Comparison of ENCODE assay signal across 1 cellular context in the genomic region with DNA sequence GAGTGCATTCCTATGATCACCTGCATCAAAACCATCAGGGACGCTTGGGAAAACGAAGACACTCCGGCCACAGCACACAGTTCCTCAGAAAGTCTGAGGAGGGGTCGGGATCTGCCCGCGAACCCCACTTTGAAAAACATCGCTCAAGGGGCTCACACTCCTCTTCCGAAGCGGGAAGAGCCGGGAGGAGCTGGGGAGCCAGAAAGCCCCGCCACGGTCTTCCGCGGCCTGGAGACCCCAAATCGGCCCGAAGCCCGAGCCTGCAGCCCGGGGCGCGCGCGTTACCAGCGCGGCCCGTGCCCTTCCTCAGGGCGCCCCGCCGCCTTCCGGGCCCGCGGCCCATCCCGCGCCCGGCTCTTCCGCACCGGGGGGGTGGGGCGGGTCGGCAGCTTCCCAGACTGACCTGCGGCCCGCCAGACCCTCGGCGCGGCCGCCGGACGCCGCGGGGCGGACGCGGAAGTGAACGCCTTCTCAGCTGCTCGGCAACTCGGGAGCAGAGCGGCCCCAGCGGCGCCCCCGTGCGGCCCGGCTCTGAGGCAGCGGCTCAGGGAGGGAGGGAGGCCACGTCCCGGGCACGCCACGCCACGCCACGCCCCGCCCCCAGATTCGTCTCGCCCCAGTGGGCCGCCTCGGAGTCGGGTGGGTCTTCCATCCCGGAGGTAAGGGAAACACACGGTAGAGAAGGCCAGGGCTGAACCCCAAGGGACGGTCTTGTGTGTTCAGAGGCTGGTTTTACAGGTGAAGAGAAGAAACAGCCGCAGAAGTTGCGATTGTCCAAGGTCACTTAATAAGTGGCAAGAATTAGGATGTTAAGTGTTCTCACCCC.
A peak's percentile ranks its signal among the peaks of the same experiment; 100 is the strongest.
TF ChIP-seq lines count a peak whose summit lies in the region.

A gene (minus strand): TSS at position 461 of the 826 bp plus-strand sequence. CDS start 3,052 bp downstream, outside the sequence.

TF ChIP-seq in HEK293, 187 proteins besides CTCF, POLR2A, EP300 and RAD21 (continued from another document and continues in another):
- TF ChIP-seq, protein P1, sequence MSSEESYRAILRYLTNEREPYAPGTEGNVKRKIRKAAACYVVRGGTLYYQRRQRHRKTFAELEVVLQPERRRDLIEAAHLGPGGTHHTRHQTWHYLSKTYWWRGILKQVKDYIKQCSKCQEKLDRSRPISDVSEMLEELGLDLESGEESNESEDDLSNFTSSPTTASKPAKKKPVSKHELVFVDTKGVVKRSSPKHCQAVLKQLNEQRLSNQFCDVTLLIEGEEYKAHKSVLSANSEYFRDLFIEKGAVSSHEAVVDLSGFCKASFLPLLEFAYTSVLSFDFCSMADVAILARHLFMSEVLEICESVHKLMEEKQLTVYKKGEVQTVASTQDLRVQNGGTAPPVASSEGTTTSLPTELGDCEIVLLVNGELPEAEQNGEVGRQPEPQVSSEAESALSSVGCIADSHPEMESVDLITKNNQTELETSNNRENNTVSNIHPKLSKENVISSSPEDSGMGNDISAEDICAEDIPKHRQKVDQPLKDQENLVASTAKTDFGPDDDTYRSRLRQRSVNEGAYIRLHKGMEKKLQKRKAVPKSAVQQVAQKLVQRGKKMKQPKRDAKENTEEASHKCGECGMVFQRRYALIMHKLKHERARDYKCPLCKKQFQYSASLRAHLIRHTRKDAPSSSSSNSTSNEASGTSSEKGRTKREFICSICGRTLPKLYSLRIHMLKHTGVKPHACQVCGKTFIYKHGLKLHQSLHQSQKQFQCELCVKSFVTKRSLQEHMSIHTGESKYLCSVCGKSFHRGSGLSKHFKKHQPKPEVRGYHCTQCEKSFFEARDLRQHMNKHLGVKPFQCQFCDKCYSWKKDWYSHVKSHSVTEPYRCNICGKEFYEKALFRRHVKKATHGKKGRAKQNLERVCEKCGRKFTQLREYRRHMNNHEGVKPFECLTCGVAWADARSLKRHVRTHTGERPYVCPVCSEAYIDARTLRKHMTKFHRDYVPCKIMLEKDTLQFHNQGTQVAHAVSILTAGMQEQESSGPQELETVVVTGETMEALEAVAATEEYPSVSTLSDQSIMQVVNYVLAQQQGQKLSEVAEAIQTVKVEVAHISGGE (tag by site-specific recombination; conservative IDR thresholded peaks at IDR 0.05; ENCODE audit: low read depth), result peak; percentile 33; the same call in 1 of the 2 replicates
- TF ChIP-seq ZNF426 (tag by site-specific recombination; IDR thresholded peaks at IDR 0.05) (no peak), SP2 (tag by site-specific recombination; IDR thresholded peaks at IDR 0.05) (peak; percentile 54), ZIC2 (tag by site-specific recombination; IDR thresholded peaks at IDR 0.05) (no peak), ZNF302 (tag by site-specific recombination; IDR thresholded peaks at IDR 0.05; ENCODE audit: low read depth) (no peak), ZNF121 (tag by site-specific recombination; IDR thresholded peaks at IDR 0.05) (no peak), ZNF600 (tag by site-specific recombination; IDR thresholded peaks at IDR 0.05) (no peak), ZNF16 (tag by site-specific recombination; IDR thresholded peaks at IDR 0.05; ENCODE audit: low read depth) (no peak), ZNF654 (tag by site-specific recombination; IDR thresholded peaks at IDR 0.05; ENCODE audit: low read depth) (no peak), ZNF416 (tag by site-specific recombination; IDR thresholded peaks at IDR 0.05) (no peak), ZNF677 (tag by site-specific recombination; IDR thresholded peaks at IDR 0.05) (no peak), ZNF610 (tag by site-specific recombination; IDR thresholded peaks at IDR 0.05; ENCODE audit: borderline replicate concordance) (no peak), ZNF514 (tag by site-specific recombination; IDR thresholded peaks at IDR 0.05) (no peak), ZNF274 (IDR thresholded peaks at IDR 0.05; ENCODE audit: low read length) (no peak), ZNF274 (tag by site-specific recombination; IDR thresholded peaks at IDR 0.05; ENCODE audit: borderline replicate concordance) (no peak), SETDB1 (IDR thresholded peaks at IDR 0.05; ENCODE audit: insufficient read length, low read length) (no peak), SALL2 (tag by site-specific recombination; IDR thresholded peaks at IDR 0.05; ENCODE audit: borderline replicate concordance) (no peak), ZFP41 (tag by site-specific recombination; IDR thresholded peaks at IDR 0.05; ENCODE audit: borderline replicate concordance) (no peak), ZNF791 (tag by site-specific recombination; IDR thresholded peaks at IDR 0.05) (no peak), ZFP69B (tag by site-specific recombination; IDR thresholded peaks at IDR 0.05) (no peak)
- TF ChIP-seq, protein P2, sequence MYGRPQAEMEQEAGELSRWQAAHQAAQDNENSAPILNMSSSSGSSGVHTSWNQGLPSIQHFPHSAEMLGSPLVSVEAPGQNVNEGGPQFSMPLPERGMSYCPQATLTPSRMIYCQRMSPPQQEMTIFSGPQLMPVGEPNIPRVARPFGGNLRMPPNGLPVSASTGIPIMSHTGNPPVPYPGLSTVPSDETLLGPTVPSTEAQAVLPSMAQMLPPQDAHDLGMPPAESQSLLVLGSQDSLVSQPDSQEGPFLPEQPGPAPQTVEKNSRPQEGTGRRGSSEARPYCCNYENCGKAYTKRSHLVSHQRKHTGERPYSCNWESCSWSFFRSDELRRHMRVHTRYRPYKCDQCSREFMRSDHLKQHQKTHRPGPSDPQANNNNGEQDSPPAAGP (tag by site-specific recombination; IDR thresholded peaks at IDR 0.05), result no peak
- TF ChIP-seq, protein P3, sequence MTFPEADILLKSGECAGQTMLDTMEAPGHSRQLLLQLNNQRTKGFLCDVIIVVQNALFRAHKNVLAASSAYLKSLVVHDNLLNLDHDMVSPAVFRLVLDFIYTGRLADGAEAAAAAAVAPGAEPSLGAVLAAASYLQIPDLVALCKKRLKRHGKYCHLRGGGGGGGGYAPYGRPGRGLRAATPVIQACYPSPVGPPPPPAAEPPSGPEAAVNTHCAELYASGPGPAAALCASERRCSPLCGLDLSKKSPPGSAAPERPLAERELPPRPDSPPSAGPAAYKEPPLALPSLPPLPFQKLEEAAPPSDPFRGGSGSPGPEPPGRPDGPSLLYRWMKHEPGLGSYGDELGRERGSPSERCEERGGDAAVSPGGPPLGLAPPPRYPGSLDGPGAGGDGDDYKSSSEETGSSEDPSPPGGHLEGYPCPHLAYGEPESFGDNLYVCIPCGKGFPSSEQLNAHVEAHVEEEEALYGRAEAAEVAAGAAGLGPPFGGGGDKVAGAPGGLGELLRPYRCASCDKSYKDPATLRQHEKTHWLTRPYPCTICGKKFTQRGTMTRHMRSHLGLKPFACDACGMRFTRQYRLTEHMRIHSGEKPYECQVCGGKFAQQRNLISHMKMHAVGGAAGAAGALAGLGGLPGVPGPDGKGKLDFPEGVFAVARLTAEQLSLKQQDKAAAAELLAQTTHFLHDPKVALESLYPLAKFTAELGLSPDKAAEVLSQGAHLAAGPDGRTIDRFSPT (tag by site-specific recombination; IDR thresholded peaks at IDR 0.05), result peak; percentile 26; the same call in 1 of the 2 replicates
- TF ChIP-seq, protein P4, sequence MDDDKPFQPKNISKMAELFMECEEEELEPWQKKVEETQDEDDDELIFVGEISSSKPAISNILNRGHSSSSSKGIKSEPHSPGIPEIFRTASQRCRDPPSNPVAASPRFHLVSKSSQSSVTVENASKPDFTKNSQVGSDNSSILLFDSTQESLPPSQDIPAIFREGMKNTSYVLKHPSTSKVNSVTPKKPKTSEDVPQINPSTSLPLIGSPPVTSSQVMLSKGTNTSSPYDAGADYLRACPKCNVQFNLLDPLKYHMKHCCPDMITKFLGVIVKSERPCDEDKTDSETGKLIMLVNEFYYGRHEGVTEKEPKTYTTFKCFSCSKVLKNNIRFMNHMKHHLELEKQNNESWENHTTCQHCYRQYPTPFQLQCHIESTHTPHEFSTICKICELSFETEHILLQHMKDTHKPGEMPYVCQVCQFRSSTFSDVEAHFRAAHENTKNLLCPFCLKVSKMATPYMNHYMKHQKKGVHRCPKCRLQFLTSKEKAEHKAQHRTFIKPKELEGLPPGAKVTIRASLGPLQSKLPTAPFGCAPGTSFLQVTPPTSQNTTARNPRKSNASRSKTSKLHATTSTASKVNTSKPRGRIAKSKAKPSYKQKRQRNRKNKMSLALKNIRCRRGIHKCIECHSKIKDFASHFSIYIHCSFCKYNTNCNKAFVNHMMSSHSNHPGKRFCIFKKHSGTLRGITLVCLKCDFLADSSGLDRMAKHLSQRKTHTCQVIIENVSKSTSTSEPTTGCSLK (tag by site-specific recombination; IDR thresholded peaks at IDR 0.05), result no peak
- TF ChIP-seq, protein P5, sequence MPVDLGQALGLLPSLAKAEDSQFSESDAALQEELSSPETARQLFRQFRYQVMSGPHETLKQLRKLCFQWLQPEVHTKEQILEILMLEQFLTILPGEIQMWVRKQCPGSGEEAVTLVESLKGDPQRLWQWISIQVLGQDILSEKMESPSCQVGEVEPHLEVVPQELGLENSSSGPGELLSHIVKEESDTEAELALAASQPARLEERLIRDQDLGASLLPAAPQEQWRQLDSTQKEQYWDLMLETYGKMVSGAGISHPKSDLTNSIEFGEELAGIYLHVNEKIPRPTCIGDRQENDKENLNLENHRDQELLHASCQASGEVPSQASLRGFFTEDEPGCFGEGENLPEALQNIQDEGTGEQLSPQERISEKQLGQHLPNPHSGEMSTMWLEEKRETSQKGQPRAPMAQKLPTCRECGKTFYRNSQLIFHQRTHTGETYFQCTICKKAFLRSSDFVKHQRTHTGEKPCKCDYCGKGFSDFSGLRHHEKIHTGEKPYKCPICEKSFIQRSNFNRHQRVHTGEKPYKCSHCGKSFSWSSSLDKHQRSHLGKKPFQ (tag by site-specific recombination; IDR thresholded peaks at IDR 0.05), result no peak
- TF ChIP-seq, protein P6, sequence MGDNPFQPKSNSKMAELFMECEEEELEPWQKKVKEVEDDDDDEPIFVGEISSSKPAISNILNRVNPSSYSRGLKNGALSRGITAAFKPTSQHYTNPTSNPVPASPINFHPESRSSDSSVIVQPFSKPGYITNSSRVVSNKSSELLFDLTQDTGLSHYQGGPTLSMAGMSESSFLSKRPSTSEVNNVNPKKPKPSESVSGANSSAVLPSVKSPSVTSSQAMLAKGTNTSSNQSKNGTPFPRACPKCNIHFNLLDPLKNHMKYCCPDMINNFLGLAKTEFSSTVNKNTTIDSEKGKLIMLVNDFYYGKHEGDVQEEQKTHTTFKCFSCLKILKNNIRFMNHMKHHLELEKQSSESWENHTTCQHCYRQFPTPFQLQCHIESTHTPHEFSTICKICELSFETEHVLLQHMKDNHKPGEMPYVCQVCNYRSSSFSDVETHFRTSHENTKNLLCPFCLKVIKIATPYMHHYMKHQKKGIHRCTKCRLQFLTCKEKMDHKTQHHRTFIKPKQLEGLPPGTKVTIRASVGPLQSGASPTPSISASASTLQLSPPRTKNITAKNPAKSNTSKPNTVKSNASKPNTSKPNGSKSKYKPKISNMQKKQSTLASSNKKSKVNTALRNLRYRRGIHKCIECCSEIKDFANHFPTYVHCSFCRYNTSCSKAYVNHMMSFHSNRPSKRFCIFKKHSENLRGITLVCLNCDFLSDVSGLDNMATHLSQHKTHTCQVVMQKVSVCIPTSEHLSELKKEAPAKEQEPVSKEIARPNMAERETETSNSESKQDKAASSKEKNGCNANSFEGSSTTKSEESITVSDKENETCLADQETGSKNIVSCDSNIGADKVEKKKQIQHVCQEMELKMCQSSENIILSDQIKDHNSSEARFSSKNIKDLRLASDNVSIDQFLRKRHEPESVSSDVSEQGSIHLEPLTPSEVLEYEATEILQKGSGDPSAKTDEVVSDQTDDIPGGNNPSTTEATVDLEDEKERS (tag by site-specific recombination; IDR thresholded peaks at IDR 0.05), result no peak
- TF ChIP-seq, protein P7, sequence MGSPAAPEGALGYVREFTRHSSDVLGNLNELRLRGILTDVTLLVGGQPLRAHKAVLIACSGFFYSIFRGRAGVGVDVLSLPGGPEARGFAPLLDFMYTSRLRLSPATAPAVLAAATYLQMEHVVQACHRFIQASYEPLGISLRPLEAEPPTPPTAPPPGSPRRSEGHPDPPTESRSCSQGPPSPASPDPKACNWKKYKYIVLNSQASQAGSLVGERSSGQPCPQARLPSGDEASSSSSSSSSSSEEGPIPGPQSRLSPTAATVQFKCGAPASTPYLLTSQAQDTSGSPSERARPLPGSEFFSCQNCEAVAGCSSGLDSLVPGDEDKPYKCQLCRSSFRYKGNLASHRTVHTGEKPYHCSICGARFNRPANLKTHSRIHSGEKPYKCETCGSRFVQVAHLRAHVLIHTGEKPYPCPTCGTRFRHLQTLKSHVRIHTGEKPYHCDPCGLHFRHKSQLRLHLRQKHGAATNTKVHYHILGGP (tag by site-specific recombination; IDR thresholded peaks at IDR 0.05), result no peak
- TF ChIP-seq, protein P8, sequence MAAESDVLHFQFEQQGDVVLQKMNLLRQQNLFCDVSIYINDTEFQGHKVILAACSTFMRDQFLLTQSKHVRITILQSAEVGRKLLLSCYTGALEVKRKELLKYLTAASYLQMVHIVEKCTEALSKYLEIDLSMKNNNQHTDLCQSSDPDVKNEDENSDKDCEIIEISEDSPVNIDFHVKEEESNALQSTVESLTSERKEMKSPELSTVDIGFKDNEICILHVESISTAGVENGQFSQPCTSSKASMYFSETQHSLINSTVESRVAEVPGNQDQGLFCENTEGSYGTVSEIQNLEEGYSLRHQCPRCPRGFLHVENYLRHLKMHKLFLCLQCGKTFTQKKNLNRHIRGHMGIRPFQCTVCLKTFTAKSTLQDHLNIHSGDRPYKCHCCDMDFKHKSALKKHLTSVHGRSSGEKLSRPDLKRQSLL (tag by site-specific recombination; IDR thresholded peaks at IDR 0.05), result no peak
